12 cellular contexts compared by ENCODE assay signal in genomic region chr11:12090761-12091261, GRCh38. TPM values are rescaled to one million over a fixed set of nuclear protein-coding genes. Genes with fewer than 3 reads are reported as not detected.
A peak's percentile ranks its signal among the peaks of the same experiment; 100 is the strongest.
DNase-seq lines count a peak whose midpoint lies in the region; ATAC-seq and TF ChIP-seq lines count a peak whose summit lies in the region.
"Had no signal": no experiment of that assay in that cellular context is flagged by ENCODE, and none has a peak within 500 bp of the region (broad histone marks: within the 10 kb centered on the region; RNA-seq: fewer than 3 reads in every experiment).

No MANE protein-coding gene starts in this region.

- peak; percentile 69 for DNase-seq in A172 (ENCODE audit: low spot score)
- peak; percentile 70 for DNase-seq in Daoy (ENCODE audit: low read depth)
- DNase-seq in activated CD8-positive, alpha-beta T cell treated with anti-CD3 and anti-CD28 coated beads for 36 hours = no peak
- DNase-seq in left lobe of liver (ENCODE audit: low spot score) = no peak
- no peak for DNase-seq in occipital lobe (lab: John Stamatoyannopoulos, UW)
- DNase-seq in EL = no peak
- no peak for DNase-seq in NOMO-1 treated with DMSO at 0.1 percent for 48 hours (lab: John Stamatoyannopoulos, UW; ENCODE audit: unreplicated experiment)
- DNase-seq: NCI-H524; stimulated activated CD4-positive, alpha-beta T cell treated with anti-CD3 and anti-CD28 coated beads, Interleukin-1b, Interleukin-23, amount 100 ng/mL, for 48 hours had no signal

- H3K4me1 Mint-ChIP-seq in activated CD8-positive, alpha-beta T cell treated with anti-CD3 and anti-CD28 coated beads for 36 hours (ENCODE audit: low read depth) = peaks cover 47% of the 10 kb centered on the region

- ATAC-seq in activated CD8-positive, alpha-beta T cell treated with anti-CD3 and anti-CD28 coated beads for 36 hours = no peak
- ATAC-seq in left lobe of liver (peak; percentile 49), HG03460 (IDR thresholded peaks at IDR 0.05; ENCODE audit: unreplicated experiment) (no peak)
- ATAC-seq: K562 had no signal

- POLR2A ChIA-PET in activated CD8-positive, alpha-beta T cell treated with anti-CD3 and anti-CD28 coated beads for 36 hours (lab: Charles Lee) = interaction anchor here (0.6 to 2.7 kb wide), 3 partner anchors 19 to 73 kb away, joined by 3 to 10 read pairs (median 3); partner anchors contain the start of gene MICAL2

- no peaks in the 10 kb centered on the region for H3K36me3 Mint-ChIP-seq in activated CD8-positive, alpha-beta T cell treated with anti-CD3 and anti-CD28 coated beads for 36 hours (ENCODE audit: low read depth)

- intact Hi-C loops in activated CD8-positive, alpha-beta T cell treated with anti-CD3 and anti-CD28 coated beads for 36 hours (cut with micrococcal nuclease) = no loop called here

- H3K9me3 Mint-ChIP-seq in activated CD8-positive, alpha-beta T cell treated with anti-CD3 and anti-CD28 coated beads for 36 hours = no peaks in the 10 kb centered on the region
- H3K9me3 Mint-ChIP-seq: naive thymus-derived CD4-positive, alpha-beta T cell had no signal

- H3K27me3 Mint-ChIP-seq in activated CD8-positive, alpha-beta T cell treated with anti-CD3 and anti-CD28 coated beads for 36 hours = no peaks in the 10 kb centered on the region
- H3K27me3 Mint-ChIP-seq: naive thymus-derived CD4-positive, alpha-beta T cell had no signal

- H3K27ac Mint-ChIP-seq in activated CD8-positive, alpha-beta T cell treated with anti-CD3 and anti-CD28 coated beads for 36 hours = peak overlapping the region; percentile 27

- TF ChIP-seq CTCF in activated CD8-positive, alpha-beta T cell treated with anti-CD3 and anti-CD28 coated beads for 36 hours (IDR thresholded peaks at IDR 0.05) = no peak

- CTCF ChIA-PET in activated CD8-positive, alpha-beta T cell treated with anti-CD3 and anti-CD28 coated beads for 36 hours (lab: Charles Lee) = interaction anchor here (1.1 to 6.0 kb wide), 4 partner anchors 9 to 191 kb away, joined by 3 to 30 read pairs (median 4); no protein-coding TSS in a partner anchor

- no peak overlapping the region for H3K4me3 Mint-ChIP-seq in activated CD8-positive, alpha-beta T cell treated with anti-CD3 and anti-CD28 coated beads for 36 hours

RNA-seq across cellular contexts. Expression of gene MICAL2, which starts 19.6 kb away (rescaled TPM):
- total RNA-seq in A172 (2014; rRNA removed; shearing (Covaris generic)) = 95.3 and 148 TPM in 2 replicates
- 135 and 178 TPM in 2 replicates for total RNA-seq in Daoy (2014; rRNA removed; shearing (Covaris generic))
- total RNA-seq in activated CD8-positive, alpha-beta T cell treated with anti-CD3 and anti-CD28 coated beads for 36 hours = 100 to 1,000 TPM in 1 of 2 experiments, 10 to 100 TPM in 1; 99.8 to 105 TPM
- total RNA-seq in left lobe of liver (47.8 TPM), occipital lobe (28.2 TPM)

Comparison
In these comparisons a context has a peak if more than half of its experiments do, and no peak if none do; other contexts are left out.
1. DNase-seq: peak in A172 (single experiment) and Daoy (single experiment); none in activated CD8-positive, alpha-beta T cell treated with anti-CD3 and anti-CD28 coated beads for 36 hours (single experiment), left lobe of liver (single experiment), occipital lobe (single experiment), EL (single experiment) and NOMO-1 treated with DMSO at 0.1 percent for 48 hours (single experiment).